In genomic region chrX:53263597-53264094, GRCh38 we compare ENCODE assay signal across 11 cellular contexts. TPM values are rescaled to one million over a fixed set of nuclear protein-coding genes. Genes with fewer than 3 reads are reported as not detected.
A peak's percentile ranks its signal among the peaks of the same experiment; 100 is the strongest.
DNase-seq lines count a peak whose midpoint lies in the region; ATAC-seq and TF ChIP-seq lines count a peak whose summit lies in the region.
"Had no signal": no experiment of that assay in that cellular context is flagged by ENCODE, and none has a peak within 500 bp of the region (broad histone marks: within the 10 kb centered on the region; RNA-seq: fewer than 3 reads in every experiment).

No MANE protein-coding gene starts in this region.

- H3K4me1 Mint-ChIP-seq in GM23338: peaks cover 17% of the 10 kb centered on the region

- H2AFZ ChIP-seq in GM23338: no peak overlapping the region

- no peaks in the 10 kb centered on the region for H3K9me2 ChIP-seq in GM23338 (ENCODE audit: insufficient read depth)

- no peak for TF ChIP-seq CTCF in GM23338 (conservative IDR thresholded peaks at IDR 0.05; ENCODE audit: low read depth in 2 of 2)
- TF ChIP-seq CTCF in thyroid gland (IDR thresholded peaks at IDR 0.05): no peak

- H3K27me3 ChIP-seq in GM23338 (ENCODE audit: insufficient read depth) (no peaks in the 10 kb centered on the region), thyroid gland (no peaks in the 10 kb centered on the region)
- H3K27me3 ChIP-seq: right lobe of liver had no signal

- H3K4me3 ChIP-seq in GM23338 (no peak overlapping the region), thyroid gland (replicated peaks in 1 of 3) (no peak overlapping the region)
- H3K4me3 ChIP-seq: GM12878, right lobe of liver had no signal

- H3K4me1 ChIP-seq in GM23338 (ENCODE audit: insufficient read depth) (no peaks in the 10 kb centered on the region), thyroid gland (no peaks in the 10 kb centered on the region)
- H3K4me1 ChIP-seq: right lobe of liver had no signal

- H3K27me3 Mint-ChIP-seq in GM23338 (ENCODE audit: insufficient read depth, low read depth, poor library complexity): peaks cover 1% of the 10 kb centered on the region

- no peaks in the 10 kb centered on the region for H3K9me3 ChIP-seq in thyroid gland
- H3K9me3 ChIP-seq: right lobe of liver had no signal

- no peak overlapping the region for H3K4me2 ChIP-seq in GM23338

- DNase-seq in GM23338 (ENCODE audit: low spot score): no peak
- DNase-seq in RPMI7951 (ENCODE audit: low read depth): peak; percentile 90
- peak; percentile 40 for DNase-seq in astrocyte of the hippocampus (ENCODE audit: low read depth, low spot score)
- peak; percentile 46 to 57 for DNase-seq in stimulated activated CD4-positive, alpha-beta T cell treated with anti-CD3 and anti-CD28 coated beads, Interleukin-15, amount 100 ng/mL, for 48 hours (ENCODE audit: low read depth in 2 of 2)
- no peak for DNase-seq in thyroid gland
- no peak for DNase-seq in NAMALWA (ENCODE audit: low spot score)
- no peak for DNase-seq in UCSD-AML1 (lab: John Stamatoyannopoulos, UW; ENCODE audit: unreplicated experiment)
- DNase-seq: NCI-H510A, right lobe of liver had no signal

- peaks cover 2% of the 10 kb centered on the region; the same call in 1 of the 3 replicates for H3K9me3 Mint-ChIP-seq in GM23338

- H3K27ac ChIP-seq in GM23338 (ENCODE audit: low read depth) (no peak overlapping the region), thyroid gland (no peak overlapping the region)
- H3K27ac ChIP-seq: right lobe of liver had no signal

- H3K79me2 ChIP-seq in GM23338 (replicated peaks; ENCODE audit: insufficient read depth): no peaks in the 10 kb centered on the region; the same call in 1 of the 2 replicates

- H3K36me3 Mint-ChIP-seq in GM23338 (ENCODE audit: low read depth): peaks cover 2% of the 10 kb centered on the region; the same call in 1 of the 3 replicates

- H4K20me1 ChIP-seq in GM23338 (replicated peaks; ENCODE audit: insufficient read depth): no peaks in the 10 kb centered on the region

- WGBS in thyroid gland, 2 donors: 79 to 82% methylated on average over 11 of the region's 11 CpGs

- peak overlapping the region; percentile 19 for H3K27ac Mint-ChIP-seq in GM23338

- H3K36me3 ChIP-seq in GM23338 (ENCODE audit: insufficient read depth): no peaks in the 10 kb centered on the region
- no peaks in the 10 kb centered on the region for H3K36me3 ChIP-seq in thyroid gland
- H3K36me3 ChIP-seq: right lobe of liver had no signal

- ATAC-seq in GM23338 (no peak), HG02642 (IDR thresholded peaks at IDR 0.05; ENCODE audit: poor library complexity, unreplicated experiment) (no peak)
- ATAC-seq: GM12878 had no signal

- intact Hi-C loops in thyroid gland (cut with DNase I): no loop called here

- H3F3A ChIP-seq in GM23338 (replicated peaks; ENCODE audit: low read depth): no peaks in the 10 kb centered on the region

- H3K4me3 Mint-ChIP-seq in GM23338: no peak overlapping the region; the same call in 2 of the 3 replicates

- TF ChIP-seq POLR2A in thyroid gland (IDR thresholded peaks at IDR 0.05): no peak

TF ChIP-seq in GM23338, 12 proteins besides CTCF, POLR2A, EP300 and RAD21 (continues in another document):
- TF ChIP-seq ZNF114 (CRISPR knock-in tag; IDR thresholded peaks at IDR 0.05) (no peak), POLR2AphosphoS5 (IDR thresholded peaks at IDR 0.05; ENCODE audit: low read depth) (no peak), ETS1 (IDR thresholded peaks at IDR 0.05) (no peak), JUNB (IDR thresholded peaks at IDR 0.05; ENCODE audit: unreplicated experiment) (no peak), EZH2 (IDR thresholded peaks at IDR 0.05; ENCODE audit: low read depth, unreplicated experiment) (no peak), NANOG (IDR thresholded peaks at IDR 0.05; ENCODE audit: borderline replicate concordance) (no peak), ZNF331 (CRISPR knock-in tag; IDR thresholded peaks at IDR 0.05; ENCODE audit: low read depth) (no peak), CREB1 (CRISPR knock-in tag; IDR thresholded peaks at IDR 0.05; ENCODE audit: low read depth) (no peak), EZH2phosphoT487 (IDR thresholded peaks at IDR 0.05; ENCODE audit: unreplicated experiment) (no peak), REST (IDR thresholded peaks at IDR 0.05; ENCODE audit: unreplicated experiment) (no peak), STAT1 (IDR thresholded peaks at IDR 0.05; ENCODE audit: unreplicated experiment) (no peak)

RNA-seq across cellular contexts. Expression of gene IQSEC2, which starts 17.7 kb away (rescaled TPM):
- total RNA-seq in GM23338 (2014; rRNA removed; shearing (Covaris generic)): 81.6 and 92.2 TPM in 2 replicates
- 10.7 and 12.3 TPM in 2 replicates for polyA plus RNA-seq in GM23338 (2016; fragmentation: Nextera tagmentation; extraction: Ambion mirVana)
- total RNA-seq in RPMI7951 (2014; rRNA removed; shearing (Covaris generic)): 28.4 and 42.4 TPM in 2 replicates
- total RNA-seq in thyroid gland: 10 to 100 TPM; 14.1 to 23.7 (median 17.2) TPM

RNA-seq across cellular contexts. Expression of gene KDM5C, which starts 38.6 kb away (rescaled TPM):
- 139 and 173 TPM in 2 replicates for total RNA-seq in GM23338 (2014; rRNA removed; shearing (Covaris generic))
- polyA plus RNA-seq in GM23338 (2016; fragmentation: Nextera tagmentation; extraction: Ambion mirVana): 18.3 and 20.3 TPM in 2 replicates
- total RNA-seq in RPMI7951 (2014; rRNA removed; shearing (Covaris generic)): 67.0 and 120 TPM in 2 replicates
- 100 to 1,000 TPM in 3 of 4 donors, 10 to 100 TPM in 1; 99.7 to 178 (median 114) TPM for total RNA-seq in thyroid gland

Comparison
In these comparisons a context has a peak if more than half of its experiments do, and no peak if none do; other contexts are left out.
1. DNase-seq: peak in RPMI7951 (single experiment), astrocyte of the hippocampus (single experiment) and stimulated activated CD4-positive, alpha-beta T cell treated with anti-CD3 and anti-CD28 coated beads, Interleukin-15, amount 100 ng/mL, for 48 hours (2 of 2); none in GM23338 (single experiment), thyroid gland (0 of 2), NAMALWA (single experiment) and UCSD-AML1 (single experiment).